Comparison of ENCODE assay signal across 15 cellular contexts in genomic region chr19:39223703-39224279, GRCh38. TPM values are rescaled to one million over a fixed set of nuclear protein-coding genes. Genes with fewer than 3 reads are reported as not detected.
DNase-seq lines count a peak whose midpoint lies in the region; ATAC-seq and TF ChIP-seq lines count a peak whose summit lies in the region.
"Had no signal": no experiment of that assay in that cellular context is flagged by ENCODE, and none has a peak within 500 bp of the region (broad histone marks: within the 10 kb centered on the region; RNA-seq: fewer than 3 reads in every experiment).

No MANE protein-coding gene starts in this region.

- no peaks in the 10 kb centered on the region for H3F3A ChIP-seq in GM23248 (ENCODE audit: insufficient read depth)

- H3K27me3 ChIP-seq in GM23248 (replicated peaks; ENCODE audit: insufficient read depth): peaks cover 18% of the 10 kb centered on the region; the same call in 1 of the 2 replicates
- H3K27me3 ChIP-seq: body of pancreas had no signal

- CTCF ChIA-PET in RWPE1 (lab: Yijun Ruan, JAX): no interaction called here

- no peaks in the 10 kb centered on the region for H3K4me1 ChIP-seq in GM23248 (ENCODE audit: insufficient read depth)
- H3K4me1 ChIP-seq: body of pancreas, gastrocnemius medialis, stomach had no signal

- no peaks in the 10 kb centered on the region for H4K20me1 ChIP-seq in GM23248 (ENCODE audit: insufficient read depth)

- H3K4me3 ChIP-seq in GM23248 (no peak overlapping the region), fibroblast of mammary gland (ENCODE audit: control insufficient read depth, low read depth, low read length) (no peak overlapping the region)
- H3K4me3 ChIP-seq: body of pancreas, gastrocnemius medialis, stomach had no signal

- 1 to 3% methylated on average over 4 of the region's 4 CpGs for WGBS in GM23248 (ENCODE audit: low coverage in 1 of 2, low lambda C conversion rate in 2 of 2, missing lambda C conversion rate in 2 of 2), 2 experiments

- POLR2A ChIA-PET in RWPE1 (lab: Yijun Ruan, JAX; ENCODE audit: low non-redundant PET): no interaction called here

- no peaks in the 10 kb centered on the region for H3K36me3 ChIP-seq in GM23248 (ENCODE audit: low read depth)
- H3K36me3 ChIP-seq: gastrocnemius medialis, stomach had no signal

- no peak overlapping the region for H2AFZ ChIP-seq in GM23248

- ATAC-seq in HG02981 (IDR thresholded peaks at IDR 0.05; ENCODE audit: unreplicated experiment): no peak
- ATAC-seq: body of pancreas, gastrocnemius medialis had no signal

- no peak for TF ChIP-seq CTCF in RWPE1 (conservative IDR thresholded peaks at IDR 0.05; ENCODE audit: low read depth)
- no peak for TF ChIP-seq CTCF in fibroblast of mammary gland (conservative IDR thresholded peaks at IDR 0.05; ENCODE audit: control insufficient read depth, insufficient read depth, low read depth, low read length)

- peak; percentile 60 for DNase-seq in AG08395 (ENCODE audit: low spot score)
- DNase-seq in GM23248: peak; percentile 58
- peak; percentile 45 for DNase-seq in RWPE1 (ENCODE audit: low spot score)
- DNase-seq in fibroblast of mammary gland (ENCODE audit: low read depth): peak; percentile 26
- DNase-seq in NCI-H2107 treated with DMSO at 0.1 percent for 48 hours (lab: John Stamatoyannopoulos, UW; ENCODE audit: unreplicated experiment): no peak
- no peak for DNase-seq in activated CD4-positive, CD25-positive, alpha-beta regulatory T cell (lab: John Stamatoyannopoulos, UW)
- no peak for DNase-seq in epidermal melanocyte (ENCODE audit: insufficient read length, low spot score)
- DNase-seq: activated B cell treated with CpG ODN at 0.5 μM for 24 hours; body of pancreas; DMS153; gastrocnemius medialis; NK-92 treated with Interleukin-12 subunit alpha and Interleukin-12 subunit beta, amount 100 ng/mL, for 24 hours; stimulated activated CD4-positive, alpha-beta T cell treated with anti-CD3 and anti-CD28 coated beads, Interleukin-12 subunit alpha, Interleukin-12 subunit beta, amount 100 ng/mL, for 4 hours; stomach had no signal

- H3K79me2 ChIP-seq in GM23248 (ENCODE audit: insufficient read depth): no peaks in the 10 kb centered on the region

- no peaks in the 10 kb centered on the region for H3K9me2 ChIP-seq in GM23248 (ENCODE audit: insufficient read depth)

- H3K4me2 ChIP-seq in GM23248 (ENCODE audit: unreplicated experiment): no peak overlapping the region

- in situ Hi-C loops in GM23248 (cut with MboI): no loop called here

- H3K27ac ChIP-seq in GM23248: no peak overlapping the region
- H3K27ac ChIP-seq in RWPE1: no peak overlapping the region
- H3K27ac ChIP-seq: body of pancreas, gastrocnemius medialis, stomach had no signal

- no peaks in the 10 kb centered on the region for H3K9me3 ChIP-seq in GM23248 (ENCODE audit: low read depth)
- H3K9me3 ChIP-seq: body of pancreas, gastrocnemius medialis, stomach had no signal

- no peak overlapping the region for H3K9ac ChIP-seq in GM23248

RNA-seq across cellular contexts. Expression of gene SYCN, which starts 19.7 kb away (rescaled TPM):
- total RNA-seq in GM23248 (2014; rRNA removed; shearing (Covaris generic)): not detected in 2 replicates
- not detected in 2 replicates for polyA plus RNA-seq in GM23248 (2016; fragmentation: Nextera tagmentation; extraction: Ambion mirVana)
- total RNA-seq: activated B cell treated with CpG ODN at 0.5 μM for 24 hours, gastrocnemius medialis, stomach had no signal

RNA-seq across cellular contexts. Expression of gene IFNL3, which starts 21.0 kb away (rescaled TPM):
- total RNA-seq in GM23248 (2014; rRNA removed; shearing (Covaris generic)): not detected in 2 replicates
- not detected in 2 replicates for polyA plus RNA-seq in GM23248 (2016; fragmentation: Nextera tagmentation; extraction: Ambion mirVana)
- total RNA-seq: activated B cell treated with CpG ODN at 0.5 μM for 24 hours, body of pancreas, gastrocnemius medialis, stomach had no signal
- polyA plus RNA-seq: stomach had no signal

RNA-seq across cellular contexts. Expression of gene IFNL4, which starts 24.9 kb away (rescaled TPM):
- total RNA-seq in GM23248 (2014; rRNA removed; shearing (Covaris generic)): not detected in 2 replicates
- polyA plus RNA-seq in GM23248 (2016; fragmentation: Nextera tagmentation; extraction: Ambion mirVana): not detected in 2 replicates
- total RNA-seq: activated B cell treated with CpG ODN at 0.5 μM for 24 hours, body of pancreas, gastrocnemius medialis, stomach had no signal
- polyA plus RNA-seq: stomach had no signal

RNA-seq across cellular contexts. Expression of gene NCCRP1, which starts 27.0 kb away (rescaled TPM):
- total RNA-seq in GM23248 (2014; rRNA removed; shearing (Covaris generic)): not detected in 2 replicates
- polyA plus RNA-seq in GM23248 (2016; fragmentation: Nextera tagmentation; extraction: Ambion mirVana): not detected in 2 replicates
- total RNA-seq: activated B cell treated with CpG ODN at 0.5 μM for 24 hours, gastrocnemius medialis, stomach had no signal

RNA-seq across cellular contexts. Expression of gene IFNL2, which starts 44.4 kb away (rescaled TPM):
- not detected in 2 replicates for total RNA-seq in GM23248 (2014; rRNA removed; shearing (Covaris generic))
- not detected in 2 replicates for polyA plus RNA-seq in GM23248 (2016; fragmentation: Nextera tagmentation; extraction: Ambion mirVana)
- total RNA-seq: activated B cell treated with CpG ODN at 0.5 μM for 24 hours, body of pancreas, gastrocnemius medialis, stomach had no signal
- polyA plus RNA-seq: stomach had no signal

Comparison
In these comparisons a context has a peak if more than half of its experiments do, and no peak if none do; other contexts are left out.
1. DNase-seq: peak in AG08395 (single experiment), GM23248 (single experiment), RWPE1 (single experiment) and fibroblast of mammary gland (single experiment); none in NCI-H2107 treated with DMSO at 0.1 percent for 48 hours (single experiment), activated CD4-positive, CD25-positive, alpha-beta regulatory T cell (0 of 4) and epidermal melanocyte (single experiment).